11 cellular contexts compared by ENCODE assay signal in the genomic region with DNA sequence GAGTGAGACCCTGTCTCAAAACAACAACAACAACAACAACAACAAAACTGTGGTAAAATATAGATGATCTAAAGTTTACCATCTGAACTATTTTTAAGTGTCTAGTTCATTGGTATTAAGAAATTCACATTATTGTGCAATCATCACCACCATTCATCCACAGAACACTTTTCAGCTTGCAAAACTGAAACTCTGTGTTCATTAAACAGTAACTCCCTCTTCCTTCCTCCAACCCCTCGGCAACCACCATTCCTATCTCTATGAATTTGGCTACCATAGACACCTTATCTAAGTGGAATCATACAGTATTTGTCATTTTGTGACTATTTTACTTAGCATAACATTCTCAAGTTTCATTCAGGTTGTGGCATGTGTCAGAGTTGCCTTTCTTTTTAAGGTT. TPM values are rescaled to one million over a fixed set of nuclear protein-coding genes. Genes with fewer than 3 reads are reported as not detected.
DNase-seq lines count a peak whose midpoint lies in the region; ATAC-seq and TF ChIP-seq lines count a peak whose summit lies in the region.
"Had no signal": no experiment of that assay in that cellular context is flagged by ENCODE, and none has a peak within 500 bp of the region (broad histone marks: within the 10 kb centered on the region; RNA-seq: fewer than 3 reads in every experiment).

No MANE protein-coding gene starts in this region.

- H3K4me1 Mint-ChIP-seq in activated T-cell treated with anti-CD3 and anti-CD28 coated beads, Interleukin-2, amount 50 U/mL, for 4 hours (ENCODE audit: low read depth), result peaks cover 53% of the 10 kb centered on the region

- no peaks in the 10 kb centered on the region for H3K36me3 ChIP-seq in adrenal gland (replicated peaks in 1 of 2)
- H3K36me3 ChIP-seq in muscle layer of duodenum (ENCODE audit: control insufficient read depth in 1 of 2, insufficient read depth in 2 of 2, low read length in 2 of 2), result no peaks in the 10 kb centered on the region
- no peaks in the 10 kb centered on the region for H3K36me3 ChIP-seq in SJCRH30

- no peaks in the 10 kb centered on the region for H3K27me3 Mint-ChIP-seq in activated T-cell treated with anti-CD3 and anti-CD28 coated beads, Interleukin-2, amount 50 U/mL, for 4 hours (ENCODE audit: low read depth)

- intact Hi-C loops in adrenal gland (cut with DNase I), result no loop called here

- no peaks in the 10 kb centered on the region for H3K9me3 ChIP-seq in adrenal gland (replicated peaks in 1 of 3)
- no peaks in the 10 kb centered on the region for H3K9me3 ChIP-seq in muscle layer of duodenum (ENCODE audit: control insufficient read depth in 1 of 2, low read length in 2 of 2)
- no peaks in the 10 kb centered on the region for H3K9me3 ChIP-seq in SJCRH30 (replicated peaks)

- H3K9me3 Mint-ChIP-seq in activated T-cell treated with anti-CD3 and anti-CD28 coated beads, Interleukin-2, amount 50 U/mL, for 4 hours, result no peaks in the 10 kb centered on the region

- H3K27ac ChIP-seq in adrenal gland, result peak overlapping the region in 4 of 5 donors; percentile 40 to 78 (median 52)
- H3K27ac ChIP-seq in muscle layer of duodenum (ENCODE audit: low read length), result peak overlapping the region; percentile 76
- no peak overlapping the region for H3K27ac ChIP-seq in SJCRH30
- H3K27ac ChIP-seq: C4-2B, VCaP had no signal

- no peak for DNase-seq in activated T-cell treated with anti-CD3 and anti-CD28 coated beads, Interleukin-2, amount 50 U/mL, for 4 hours
- DNase-seq in activated T-cell treated with anti-CD3 and anti-CD28 coated beads, Interleukin-2, amount 50 U/mL, for 1 hour, result no peak
- DNase-seq in adrenal gland (peak in 1 of 7 donors; percentile 13), SJCRH30 (no peak), cerebellar cortex (ENCODE audit: low spot score) (no peak)
- DNase-seq in activated effector memory CD4-positive, alpha-beta T cell treated with anti-CD3 and anti-CD28 coated beads, Interleukin-2, amount 50 U/mL, for 16 hours, result no peak

- H3K36me3 Mint-ChIP-seq in activated T-cell treated with anti-CD3 and anti-CD28 coated beads, Interleukin-2, amount 50 U/mL, for 4 hours (ENCODE audit: insufficient read depth), result peaks cover 7% of the 10 kb centered on the region

- ATAC-seq in activated T-cell treated with anti-CD3 and anti-CD28 coated beads, Interleukin-2, amount 50 U/mL, for 4 hours, result peak; percentile 63 to 72
- ATAC-seq in HG03432 (IDR thresholded peaks at IDR 0.05; ENCODE audit: unreplicated experiment), result peak; percentile 84

- 8 to 19% (median 11%) methylated on average over 1 of the region's 1 CpG for WGBS in adrenal gland, 4 donors

- TF ChIP-seq CTCF in adrenal gland (IDR thresholded peaks at IDR 0.05), result no peak

- TF ChIP-seq POLR2A in adrenal gland (IDR thresholded peaks at IDR 0.05), result no peak

- H3K4me3 Mint-ChIP-seq in activated T-cell treated with anti-CD3 and anti-CD28 coated beads, Interleukin-2, amount 50 U/mL, for 4 hours, result peak overlapping the region; percentile 27

- no peaks in the 10 kb centered on the region for H3K27me3 ChIP-seq in adrenal gland
- H3K27me3 ChIP-seq in muscle layer of duodenum (ENCODE audit: low read depth, low read length), result no peaks in the 10 kb centered on the region
- no peaks in the 10 kb centered on the region for H3K27me3 ChIP-seq in SJCRH30

- H3K4me1 ChIP-seq in adrenal gland (replicated peaks in 1 of 2) (peaks cover 13 to 40% of the 10 kb centered on the region in 2 donors), muscle layer of duodenum (ENCODE audit: control insufficient read depth in 1 of 2, insufficient read depth in 2 of 2, low read length in 2 of 2) (peaks cover 17 to 26% of the 10 kb centered on the region in 2 donors), SJCRH30 (peaks cover 9% of the 10 kb centered on the region)

- H3K4me3 ChIP-seq in adrenal gland (peak overlapping the region in 1 of 4 donors; percentile 43), muscle layer of duodenum (ENCODE audit: low read depth in 1 of 2, low read length in 2 of 2) (peak overlapping the region in 1 of 2 donors; percentile 30), SJCRH30 (no peak overlapping the region)

RNA-seq across cellular contexts. Expression of gene KAT2B, which starts 20.7 kb away (rescaled TPM):
- total RNA-seq in activated T-cell treated with anti-CD3 and anti-CD28 coated beads, Interleukin-2, amount 50 U/mL, for 4 hours, result 10 to 100 TPM; 11.5 to 28.0 (median 18.9) TPM
- total RNA-seq in adrenal gland, result 10 to 100 TPM; 17.0 to 32.2 (median 21.3) TPM
- 10 to 100 TPM in 2 of 3 donors, 1 to 10 TPM in 1; 5.4 to 16.7 (median 10.6) TPM for polyA plus RNA-seq in adrenal gland
- total RNA-seq in SJCRH30 (2014; rRNA removed; shearing (Covaris generic)), result 5.0 and 5.3 TPM in 2 replicates

RNA-seq across cellular contexts. Expression of gene PP2D1, which starts 48.9 kb away (rescaled TPM):
- not detected for total RNA-seq in activated T-cell treated with anti-CD3 and anti-CD28 coated beads, Interleukin-2, amount 50 U/mL, for 4 hours
- not detected for total RNA-seq in adrenal gland
- polyA plus RNA-seq in adrenal gland, result not detected
- not detected in 2 replicates for total RNA-seq in SJCRH30 (2014; rRNA removed; shearing (Covaris generic))
- total RNA-seq: pulmonary artery endothelial cell had no signal
